8 cellular contexts compared by ENCODE assay signal in the genomic region with DNA sequence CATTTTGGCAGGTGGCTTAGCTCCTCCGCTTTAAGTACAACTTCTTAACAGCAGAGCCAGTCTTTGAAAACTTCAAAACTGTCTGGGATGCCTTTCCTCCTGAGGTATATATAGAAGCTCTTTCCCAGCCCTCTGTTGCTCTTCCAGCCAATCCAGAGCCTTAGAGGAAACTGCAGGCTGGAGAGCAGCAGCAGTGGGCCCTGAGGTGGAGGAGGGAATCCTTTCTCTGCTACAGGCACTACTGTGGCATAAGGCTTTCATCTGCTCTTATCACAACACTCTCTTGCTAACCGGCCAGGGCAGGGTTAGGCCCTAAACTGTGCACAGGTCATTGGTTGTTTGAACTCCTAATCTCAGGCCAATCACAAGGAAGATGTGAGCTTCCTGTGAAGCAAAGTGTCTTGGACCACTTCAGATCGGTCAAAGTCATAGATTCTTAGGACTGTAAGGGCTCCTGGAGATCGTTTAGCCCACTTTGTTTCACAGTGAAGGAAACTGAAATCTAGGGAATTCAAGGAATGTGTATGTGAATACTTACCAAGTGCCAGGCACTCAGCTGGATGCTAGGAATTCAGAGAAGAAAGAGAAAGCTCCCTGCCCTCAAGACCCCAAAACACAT. TPM values are rescaled to one million over a fixed set of nuclear protein-coding genes. Genes with fewer than 3 reads are reported as not detected.
DNase-seq lines count a peak whose midpoint lies in the region; ATAC-seq, FAIRE-seq and TF ChIP-seq lines count a peak whose summit lies in the region.
"Had no signal": no experiment of that assay in that cellular context is flagged by ENCODE, and none has a peak within 500 bp of the region (broad histone marks: within the 10 kb centered on the region; RNA-seq: fewer than 3 reads in every experiment).

A gene with protein sequence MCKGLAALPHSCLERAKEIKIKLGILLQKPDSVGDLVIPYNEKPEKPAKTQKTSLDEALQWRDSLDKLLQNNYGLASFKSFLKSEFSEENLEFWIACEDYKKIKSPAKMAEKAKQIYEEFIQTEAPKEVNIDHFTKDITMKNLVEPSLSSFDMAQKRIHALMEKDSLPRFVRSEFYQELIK (minus strand): TSS at position 84 of the 619 bp plus-strand sequence. CDS start 81 bp downstream, at position 3.

- H3K27ac Mint-ChIP-seq in nephron progenitor cell: peak within 1 kb of the TSS; percentile 86
- no peak within 1 kb of the TSS for H3K27ac Mint-ChIP-seq in naive thymus-derived CD4-positive, alpha-beta T cell

- no peak within 1 kb of the TSS for H3K9ac ChIP-seq in HepG2 (ENCODE audit: insufficient read depth, low read depth, low read length)

- no TSS peak for BruUV-seq in HepG2 (replicated peaks; lab: Mats Ljungman, UMichigan)

- no peak for TF ChIP-seq CTCF in nephron progenitor cell (IDR thresholded peaks at IDR 0.05)
- TF ChIP-seq CTCF in vagina (IDR thresholded peaks at IDR 0.05): no peak
- no peak for TF ChIP-seq CTCF in HepG2 (CRISPR knock-in tag; IDR thresholded peaks at IDR 0.05)

- no peak for FAIRE-seq in HepG2 (lab: Jason Lieb, UNC)
- FAIRE-seq: GM12878 had no signal

- no peaks in the 10 kb centered on the region for H3K36me3 ChIP-seq in vagina
- no peaks in the 10 kb centered on the region for H3K36me3 ChIP-seq in naive thymus-derived CD4-positive, alpha-beta T cell (ENCODE audit: control insufficient read depth in 2 of 3, insufficient read depth in 3 of 3, low read length in 3 of 3)
- H3K36me3 ChIP-seq in HepG2 (replicated peaks in 1 of 2; ENCODE audit: control insufficient read depth in 1 of 2, insufficient read depth in 2 of 2, low read length in 2 of 2): no peaks in the 10 kb centered on the region

- DNase-seq in Right ventricle myocardium inferior (ENCODE audit: missing footprints) (no peak), nephron progenitor cell (peak; percentile 13), vagina (ENCODE audit: extremely low spot score in 2 of 2) (no peak), HepG2 (ENCODE audit: low spot score) (no peak)
- no peak for DNase-seq in naive thymus-derived CD4-positive, alpha-beta T cell

- no peak within 1 kb of the TSS for H2AFZ ChIP-seq in HepG2 (ENCODE audit: low read length)

- H3K4me3 ChIP-seq in vagina: peak within 1 kb of the TSS in 1 of 2 donors; percentile 16
- H3K4me3 ChIP-seq in naive thymus-derived CD4-positive, alpha-beta T cell (ENCODE audit: low read length): no peak within 1 kb of the TSS
- no peak within 1 kb of the TSS for H3K4me3 ChIP-seq in HepG2 (replicated peaks in 1 of 3; ENCODE audit: insufficient read depth in 1 of 3, low read depth in 2 of 3, low read length in 3 of 3)
- H3K4me3 ChIP-seq: GM12878 had no signal

- H3K79me2 ChIP-seq in HepG2 (ENCODE audit: insufficient read depth, low read length): no peaks in the 10 kb centered on the region

- no peak within 1 kb of the TSS for H3K4me2 ChIP-seq in HepG2 (ENCODE audit: low read depth, low read length)

- 41% methylated on average over 4 of the region's 4 CpGs for WGBS in HepG2 (ENCODE audit: low lambda C conversion rate)

- H3K27ac ChIP-seq in vagina (no peak within 1 kb of the TSS), HepG2 (ENCODE audit: extremely low read length, insufficient read depth, low read length) (no peak within 1 kb of the TSS)
- no peak within 1 kb of the TSS for H3K27ac ChIP-seq in naive thymus-derived CD4-positive, alpha-beta T cell (ENCODE audit: low read depth, low read length)

- H4K20me1 ChIP-seq in HepG2 (ENCODE audit: insufficient read depth, low read length): no peaks in the 10 kb centered on the region

- H3K9me3 ChIP-seq in vagina: no peaks in the 10 kb centered on the region
- H3K9me3 ChIP-seq in naive thymus-derived CD4-positive, alpha-beta T cell (ENCODE audit: control insufficient read depth in 2 of 3, low read length in 3 of 3): no peaks in the 10 kb centered on the region
- H3K9me3 ChIP-seq in HepG2 (ENCODE audit: low read length): no peaks in the 10 kb centered on the region

- H3K27me3 Mint-ChIP-seq in nephron progenitor cell (ENCODE audit: low read depth, poor library complexity): peaks cover 2% of the 10 kb centered on the region
- no peaks in the 10 kb centered on the region for H3K27me3 Mint-ChIP-seq in naive thymus-derived CD4-positive, alpha-beta T cell

- in situ Hi-C loops in HepG2 (cut with HindIII; ENCODE audit: extremely low pct_ligation_motif_present, low pct_unique_long_range_greater_than_20kb): no loop called here

- H3K4me1 ChIP-seq in vagina (no peaks in the 10 kb centered on the region), HepG2 (ENCODE audit: insufficient read depth, low read length) (no peaks in the 10 kb centered on the region)
- H3K4me1 ChIP-seq in naive thymus-derived CD4-positive, alpha-beta T cell (ENCODE audit: control insufficient read depth in 2 of 2, insufficient read depth in 2 of 2, low read length in 2 of 2): no peaks in the 10 kb centered on the region

- no peak for TF ChIP-seq POLR2A in vagina (IDR thresholded peaks at IDR 0.05)
- no peak for TF ChIP-seq POLR2A in HepG2 (IDR thresholded peaks at IDR 0.05; ENCODE audit: insufficient read depth in 1 of 2, low read depth in 2 of 2, low read length in 2 of 2)

- H3K27me3 ChIP-seq in vagina (no peaks in the 10 kb centered on the region), HepG2 (ENCODE audit: control insufficient read depth in 1 of 2, insufficient read depth in 2 of 2, low read length in 2 of 2) (no peaks in the 10 kb centered on the region)
- no peaks in the 10 kb centered on the region for H3K27me3 ChIP-seq in naive thymus-derived CD4-positive, alpha-beta T cell (ENCODE audit: control insufficient read depth in 2 of 2, insufficient read depth in 2 of 2, low read length in 2 of 2)

- intact Hi-C loops in Right ventricle myocardium inferior (cut with DNase I): no loop called here
- intact Hi-C loops in vagina (cut with DNase I): no loop called here
- intact Hi-C loops in naive thymus-derived CD4-positive, alpha-beta T cell (cut with micrococcal nuclease): no loop called here
- intact Hi-C loops in HepG2 (cut with micrococcal nuclease; ENCODE audit: unreplicated experiment): no loop called here

- peaks cover 13% of the 10 kb centered on the region for H3K4me1 Mint-ChIP-seq in nephron progenitor cell
- H3K4me1 Mint-ChIP-seq in naive thymus-derived CD4-positive, alpha-beta T cell: no peaks in the 10 kb centered on the region

- no peaks in the 10 kb centered on the region for H3K36me3 Mint-ChIP-seq in nephron progenitor cell (ENCODE audit: low read depth)
- H3K36me3 Mint-ChIP-seq in naive thymus-derived CD4-positive, alpha-beta T cell: no peaks in the 10 kb centered on the region

- no peaks in the 10 kb centered on the region for H3K9me3 Mint-ChIP-seq in nephron progenitor cell
- no peaks in the 10 kb centered on the region for H3K9me3 Mint-ChIP-seq in naive thymus-derived CD4-positive, alpha-beta T cell

- CTCF ChIA-PET in naive thymus-derived CD4-positive, alpha-beta T cell (lab: Charles Lee): no interaction called here
- CTCF ChIA-PET in HepG2 (lab: Yijun Ruan, JAX; ENCODE audit: low intra/inter-chr PET ratio, low total read pairs): no interaction called here

- no peak for TF ChIP-seq RAD21 in HepG2 (CRISPR knock-in tag; IDR thresholded peaks at IDR 0.05)

- no peak within 1 kb of the TSS for H3K4me3 Mint-ChIP-seq in nephron progenitor cell
- no peak within 1 kb of the TSS for H3K4me3 Mint-ChIP-seq in naive thymus-derived CD4-positive, alpha-beta T cell

- ATAC-seq in SK-N-SH treated with all-trans-retinoic acid at 6 μM for 48 hours (peak; percentile 96), Right ventricle myocardium inferior (peak; percentile 42), GM21723 (IDR thresholded peaks at IDR 0.05; ENCODE audit: unreplicated experiment) (no peak), HepG2 (no peak)
- ATAC-seq in naive thymus-derived CD4-positive, alpha-beta T cell: no peak
- ATAC-seq: GM12878 had no signal

- POLR2A ChIA-PET in naive thymus-derived CD4-positive, alpha-beta T cell (lab: Charles Lee): no interaction called here
- POLR2A ChIA-PET in HepG2 (lab: Yijun Ruan, JAX): no interaction called here

- no peak for TF ChIP-seq EP300 in HepG2 (IDR thresholded peaks at IDR 0.05; ENCODE audit: low read depth in 2 of 2, low read length in 2 of 2)
- no peak for TF ChIP-seq EP300 in HepG2 (CRISPR knock-in tag; IDR thresholded peaks at IDR 0.05; ENCODE audit: borderline replicate concordance)

TF ChIP-seq in SK-N-SH treated with all-trans-retinoic acid at 6 μM for 48 hours, 23 proteins besides CTCF, POLR2A, EP300 and RAD21 (continues in another document):
- TF ChIP-seq ZFP3 (CRISPR knock-in tag; IDR thresholded peaks at IDR 0.05): peak; percentile 85; the same call in 1 of the 2 replicates

RNA-seq across cellular contexts. Expression of the gene that starts here (rescaled TPM):
- total RNA-seq in Right ventricle myocardium inferior (246 TPM), vagina (94.0 TPM), HepG2 (2016; rRNA removed; fragmentation: Illumina TruSeq; extraction: Trizol) (2.3 and 3.2 TPM in 2 replicates)
- total RNA-seq in naive thymus-derived CD4-positive, alpha-beta T cell: 1 to 10 TPM; 2.9 to 7.6 (median 4.0) TPM
- 1 to 10 TPM in 1 of 2 donors, under 1 TPM in 1; 0.50 to 6.1 TPM for polyA plus RNA-seq in naive thymus-derived CD4-positive, alpha-beta T cell
- total RNA-seq in HepG2 (2016; cell fraction: cytosol; rRNA removed; fragmentation: Illumina TruSeq; extraction: Trizol; ENCODE audit: low read depth): not detected in 2 replicates
- total RNA-seq in HepG2 (2016; cell fraction: insoluble cytoplasmic fraction; rRNA removed; fragmentation: Illumina TruSeq; extraction: Trizol): 2.2 and 3.0 TPM in 2 replicates
- total RNA-seq in HepG2 (2016; cell fraction: membrane; rRNA removed; fragmentation: Illumina TruSeq; extraction: Trizol): 0.41 and 0.83 TPM in 2 replicates
- total RNA-seq in HepG2 (2016; cell fraction: nucleus; rRNA removed; fragmentation: Illumina TruSeq; extraction: Trizol): 3.6 TPM in 2 replicates
- 1.9 and 2.2 TPM in 2 replicates for polyA plus RNA-seq in HepG2 (2011; rRNA removed)
- polyA plus RNA-seq in HepG2 (2011; cell fraction: cytosol; rRNA removed): 0.86 and 1.0 TPM in 2 replicates
- 1.3 and 1.8 TPM in 2 replicates for polyA plus RNA-seq in HepG2 (2011; cell fraction: nucleus; rRNA removed)
- polyA plus RNA-seq in HepG2 (2012): 1.5 and 2.6 TPM in 2 replicates
- 0.03 and 0.28 TPM in 2 replicates for polyA plus RNA-seq in HepG2 (2016; cell fraction: cytosol; fragmentation: Illumina TruSeq; extraction: Trizol; ENCODE audit: low read depth)
- 2.2 and 2.9 TPM in 2 replicates for polyA plus RNA-seq in HepG2 (2016; cell fraction: insoluble cytoplasmic fraction; fragmentation: Illumina TruSeq; extraction: Trizol; ENCODE audit: low read depth)
- 0.38 and 0.61 TPM in 2 replicates for polyA plus RNA-seq in HepG2 (2016; cell fraction: membrane; fragmentation: Illumina TruSeq; extraction: Trizol; ENCODE audit: low read depth)
- polyA plus RNA-seq in HepG2 (2016; cell fraction: nucleus; fragmentation: Illumina TruSeq; extraction: Trizol; ENCODE audit: insufficient read depth, low read depth): 0.49 and 1.3 TPM in 2 replicates
- 0.22 and 2.5 TPM in 2 replicates for polyA minus RNA-seq in HepG2 (2011; rRNA and poly(A)+ RNA removed; ENCODE audit: low replicate concordance)
- 0.20 TPM in 1 of 2 replicates, not detected in the other for polyA minus RNA-seq in HepG2 (2011; cell fraction: cytosol; rRNA and poly(A)+ RNA removed)
- polyA minus RNA-seq in HepG2 (2011; cell fraction: nucleus; rRNA and poly(A)+ RNA removed): 7.9 and 14.8 TPM in 2 replicates

Comparison
In these comparisons a context has a peak if more than half of its experiments do, and no peak if none do; other contexts are left out.
1. RNA of the gene that starts here (total RNA-seq): 246 TPM in Right ventricle myocardium inferior (single experiment) and 94.0 TPM in vagina (single experiment); 2.9 to 7.6 TPM in naive thymus-derived CD4-positive, alpha-beta T cell and 0.41 to 3.6 TPM in HepG2; every median in the first group is over 10 times any median in the second.
2. ATAC-seq: peak in SK-N-SH treated with all-trans-retinoic acid at 6 μM for 48 hours (single experiment) and Right ventricle myocardium inferior (single experiment); none in GM21723 (single experiment), naive thymus-derived CD4-positive, alpha-beta T cell (single experiment) and HepG2 (single experiment).